12 cellular contexts compared by ENCODE assay signal in the genomic region with DNA sequence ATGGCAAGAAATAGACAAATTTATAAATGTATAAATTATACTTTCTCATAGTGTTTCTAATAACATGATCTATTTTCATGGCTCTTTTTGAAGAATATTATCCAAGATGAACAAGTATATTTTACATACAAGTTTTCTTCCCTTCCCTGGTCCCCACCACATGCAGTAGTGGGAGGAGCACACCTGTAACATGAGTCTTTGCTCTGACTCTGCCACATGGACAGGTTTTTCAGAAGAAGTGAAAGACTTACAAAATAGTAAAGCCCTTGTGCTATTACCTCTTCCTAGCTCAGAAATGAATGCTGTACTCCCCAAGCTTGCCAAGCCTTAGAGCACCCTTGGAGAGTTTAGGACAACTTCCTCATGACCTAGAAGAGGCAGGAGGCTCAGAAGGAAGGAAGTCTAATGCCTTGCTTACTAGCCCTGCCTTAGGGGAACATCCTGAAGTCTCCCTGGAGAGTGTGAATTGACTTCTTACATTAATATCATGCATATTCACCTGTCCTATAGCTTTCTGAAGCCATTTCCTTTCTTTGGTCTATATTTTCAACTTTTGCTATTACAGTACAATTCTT. TPM values are rescaled to one million over a fixed set of nuclear protein-coding genes. Genes with fewer than 3 reads are reported as not detected.
DNase-seq lines count a peak whose midpoint lies in the region; ATAC-seq and TF ChIP-seq lines count a peak whose summit lies in the region.
"Had no signal": no experiment of that assay in that cellular context is flagged by ENCODE, and none has a peak within 500 bp of the region (broad histone marks: within the 10 kb centered on the region; RNA-seq: fewer than 3 reads in every experiment).

No MANE protein-coding gene starts in this region.

- 0 out of 2 replicates have a peak overlapping the region, but pooled peaks have one; percentile 83 for H3K4me3 Mint-ChIP-seq in HFFc6
- H3K4me3 Mint-ChIP-seq: H9 had no signal

- intact Hi-C loops in ascending aorta (cut with DNase I) (no loop called here), right lobe of liver (cut with DNase I) (loop anchor here in 1 of 2 donors (10.0 kb wide), 1 partner anchor 131 kb away; no protein-coding TSS in a partner anchor)

- peak overlapping the region; percentile 96 for H3K27ac Mint-ChIP-seq in HFFc6

- peaks cover 27% of the 10 kb centered on the region for H3K36me3 Mint-ChIP-seq in HFFc6 (ENCODE audit: low read depth)

- peaks cover 32 to 37% of the 10 kb centered on the region in 2 donors for H3K36me3 ChIP-seq in ascending aorta
- peaks cover 3 to 31% (median 11%) of the 10 kb centered on the region in 4 donors for H3K36me3 ChIP-seq in right lobe of liver
- H3K36me3 ChIP-seq in tibial nerve, result peaks cover 3 to 34% (median 9%) of the 10 kb centered on the region in 3 donors

- H3K27me3 ChIP-seq in ascending aorta (no peaks in the 10 kb centered on the region), right lobe of liver (no peaks in the 10 kb centered on the region), tibial nerve (no peaks in the 10 kb centered on the region)

- DNase-seq in AML-193 (lab: John Stamatoyannopoulos, UW), result peak; percentile 53 to 67
- no peak for DNase-seq in HFFc6
- DNase-seq in ascending aorta (ENCODE audit: low spot score in 2 of 2), result no peak
- no peak for DNase-seq in right lobe of liver
- DNase-seq in tibial nerve (ENCODE audit: low spot score in 2 of 2), result no peak
- DNase-seq in NK-92 treated with Interleukin-12 subunit alpha and Interleukin-12 subunit beta, amount 100 ng/mL, for 24 hours (lab: John Stamatoyannopoulos, UW), result no peak
- DNase-seq: DMS153, H9, NCI-H1105 treated with DMSO at 0.1 percent for 48 hours, SHP77 had no signal

- peaks cover 57% of the 10 kb centered on the region for H3K4me1 Mint-ChIP-seq in HFFc6 (ENCODE audit: low read depth)

- H3K27ac ChIP-seq in ascending aorta, result peak overlapping the region; percentile 72 to 76
- H3K27ac ChIP-seq in right lobe of liver, result peak overlapping the region in 1 of 3 donors; percentile 9
- H3K27ac ChIP-seq in tibial nerve, result peak overlapping the region in 2 of 4 donors; percentile 4 to 48

- no peaks in the 10 kb centered on the region for H3K9me3 ChIP-seq in ascending aorta
- no peaks in the 10 kb centered on the region for H3K9me3 ChIP-seq in right lobe of liver
- no peaks in the 10 kb centered on the region for H3K9me3 ChIP-seq in tibial nerve

- H3K4me1 ChIP-seq in ascending aorta, result peaks cover 4 to 33% of the 10 kb centered on the region in 2 donors
- peaks cover 0 to 12% (median 0%) of the 10 kb centered on the region in 4 donors for H3K4me1 ChIP-seq in right lobe of liver
- peaks cover 0 to 32% (median 6%) of the 10 kb centered on the region in 4 donors for H3K4me1 ChIP-seq in tibial nerve

- no peaks in the 10 kb centered on the region; the same call in 1 of the 2 replicates for H3K27me3 Mint-ChIP-seq in HFFc6 (ENCODE audit: insufficient read depth)

- peak; percentile 43 to 61 (median 52) for ATAC-seq in right lobe of liver
- ATAC-seq in HG03196 (IDR thresholded peaks at IDR 0.05; ENCODE audit: unreplicated experiment), result no peak
- no peak for ATAC-seq in HG03521 (IDR thresholded peaks at IDR 0.05; ENCODE audit: unreplicated experiment)

- TF ChIP-seq CTCF in HFFc6 (IDR thresholded peaks at IDR 0.05) (no peak), ascending aorta (IDR thresholded peaks at IDR 0.05) (no peak), right lobe of liver (IDR thresholded peaks at IDR 0.05) (no peak), tibial nerve (IDR thresholded peaks at IDR 0.05) (no peak)

- TF ChIP-seq POLR2A in right lobe of liver (IDR thresholded peaks at IDR 0.05) (no peak), tibial nerve (IDR thresholded peaks at IDR 0.05) (no peak)

- no peak for TF ChIP-seq EP300 in tibial nerve (IDR thresholded peaks at IDR 0.05)

- H3K9me3 Mint-ChIP-seq in HFFc6, result no peaks in the 10 kb centered on the region
- H3K9me3 Mint-ChIP-seq: H9 had no signal

- H3K4me3 ChIP-seq in ascending aorta (no peak overlapping the region), right lobe of liver (no peak overlapping the region), tibial nerve (no peak overlapping the region)

RNA-seq across cellular contexts. Expression of a gene that starts 18.4 kb away (rescaled TPM):
- 1 to 10 TPM; 4.1 to 9.1 (median 6.9) TPM for total RNA-seq in HFFc6 (2021; fragmentation: NEBNext Ultra II Directional; extraction: Animal tissue kit (Norgen Biotek cat#: 25700))
- total RNA-seq in ascending aorta, result 4.6 TPM
- 10 to 100 TPM in 1 of 6 experiments, 1 to 10 TPM in 5; 3.5 to 13.1 (median 4.3) TPM for total RNA-seq in right lobe of liver
- 10 to 100 TPM in 1 of 4 donors, 1 to 10 TPM in 3; 5.7 to 10.4 (median 7.6) TPM for total RNA-seq in tibial nerve

RNA-seq across cellular contexts. Expression of a gene that starts 28.1 kb away (rescaled TPM):
- under 1 TPM in 2 of 6 experiments, not detected in 4; 0.07 to 0.15 TPM for total RNA-seq in HFFc6 (2021; fragmentation: NEBNext Ultra II Directional; extraction: Animal tissue kit (Norgen Biotek cat#: 25700))
- 4.3 TPM for total RNA-seq in ascending aorta
- under 1 TPM; 0.31 to 0.98 (median 0.59) TPM for total RNA-seq in right lobe of liver
- 10 to 100 TPM in 1 of 4 donors, 1 to 10 TPM in 3; 2.5 to 11.2 (median 5.1) TPM for total RNA-seq in tibial nerve

RNA-seq across cellular contexts. Expression of a gene that starts 39.6 kb away (rescaled TPM):
- total RNA-seq in HFFc6 (2021; fragmentation: NEBNext Ultra II Directional; extraction: Animal tissue kit (Norgen Biotek cat#: 25700)), result 10 to 100 TPM; 46.4 to 62.0 (median 55.7) TPM
- 157 TPM for total RNA-seq in ascending aorta
- total RNA-seq in right lobe of liver, result 10 to 100 TPM; 12.1 to 37.7 (median 17.2) TPM
- total RNA-seq in tibial nerve, result 100 to 1,000 TPM in 2 of 4 donors, 10 to 100 TPM in 2; 47.1 to 128 (median 92.7) TPM

Comparison
In these comparisons a context has a peak if more than half of its experiments do, and no peak if none do; other contexts are left out.
1. DNase-seq: peak in AML-193 (2 of 2); none in HFFc6 (single experiment), ascending aorta (0 of 2), right lobe of liver (0 of 3), tibial nerve (0 of 2) and NK-92 treated with Interleukin-12 subunit alpha and Interleukin-12 subunit beta, amount 100 ng/mL, for 24 hours (single experiment).
2. ATAC-seq: peak in right lobe of liver (4 of 4); none in HG03196 (single experiment) and HG03521 (single experiment).